1 cellular context compared by ENCODE assay signal in genomic region chr11:108246309-108246708, GRCh38.
TF ChIP-seq lines count a peak whose summit lies in the region.

No MANE protein-coding gene starts in this region.

TF ChIP-seq in K562, 482 proteins besides CTCF, POLR2A, EP300 and RAD21:
- TF ChIP-seq MAFF (IDR thresholded peaks at IDR 0.05; ENCODE audit: low read length) (peak; percentile 96), POLR3A (IDR thresholded peaks at IDR 0.05; ENCODE audit: borderline replicate concordance, extremely low read depth, insufficient read depth, insufficient read length) (no peak), MAFG (tag; conservative IDR thresholded peaks at IDR 0.05) (peak; percentile 91), MAFK (IDR thresholded peaks at IDR 0.05; ENCODE audit: low read length) (peak; percentile 95), ZNF316 (IDR thresholded peaks at IDR 0.05) (peak; percentile 96), C11orf30 (IDR thresholded peaks at IDR 0.05; ENCODE audit: low read depth) (peak; percentile 91)
